In the genomic region with DNA sequence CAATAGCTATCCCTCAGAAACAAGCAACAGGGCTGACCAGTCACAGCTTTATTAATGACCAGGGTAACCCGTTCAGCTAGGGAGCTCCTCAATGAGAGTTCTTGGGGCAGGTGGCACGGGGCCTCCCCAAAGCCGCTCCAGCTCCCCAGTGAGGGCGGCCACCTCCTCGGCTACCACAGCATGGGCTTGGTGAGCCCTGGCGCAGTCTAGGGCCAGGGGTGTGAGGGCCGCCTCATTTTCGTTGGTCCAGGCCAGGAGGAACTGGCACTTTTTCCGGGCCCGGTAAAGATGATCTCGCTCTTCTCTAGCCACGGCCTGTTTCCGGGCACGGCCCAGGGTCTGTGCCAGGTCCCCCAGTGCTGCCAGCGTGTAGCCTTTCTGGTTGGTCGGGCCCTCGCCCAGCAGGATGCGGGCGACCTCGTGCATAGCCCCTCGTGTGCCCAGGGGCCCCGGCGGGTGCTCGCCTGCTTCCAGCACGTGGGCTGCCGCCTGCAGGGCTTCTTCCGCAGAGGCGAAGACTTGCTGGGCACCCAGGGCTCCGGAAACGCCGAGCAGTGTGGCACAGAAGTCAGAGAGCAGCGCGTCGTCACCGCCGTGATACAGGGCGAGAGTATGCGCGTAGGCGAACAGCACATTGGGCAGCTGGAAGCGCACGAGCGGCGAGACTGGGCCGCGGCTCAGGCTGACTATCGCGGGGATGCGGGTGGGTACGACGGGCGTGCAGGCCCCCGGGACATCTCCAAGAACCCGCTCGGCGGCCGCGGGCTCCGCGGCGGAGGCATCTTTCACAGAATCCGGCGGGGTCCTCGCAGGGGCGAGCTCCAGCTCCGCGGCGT, we compare ENCODE assay signal across 8 cellular contexts. TPM values are rescaled to one million over a fixed set of nuclear protein-coding genes. Genes with fewer than 3 reads are reported as not detected.
DNase-seq lines count a peak whose midpoint lies in the region; ATAC-seq, FAIRE-seq and TF ChIP-seq lines count a peak whose summit lies in the region.

No MANE protein-coding gene starts in this region.

- peak overlapping the region; percentile 84 for H3K4me3 ChIP-seq in cardiac muscle cell
- H3K4me3 ChIP-seq in astrocyte (ENCODE audit: insufficient read depth, low read depth, low read length) = peak overlapping the region; percentile 75
- peak overlapping the region; percentile 63 to 82 (median 76) for H3K4me3 ChIP-seq in keratinocyte (ENCODE audit: control insufficient read depth in 2 of 3, extremely low read depth in 1 of 3, insufficient read depth in 2 of 3, low read depth in 1 of 3, low read length in 3 of 3)

- peak overlapping the region; percentile 87 for H3K27ac Mint-ChIP-seq in astrocyte (ENCODE audit: unreplicated experiment)

- H3K36me3 ChIP-seq in cardiac muscle cell (peaks cover 12% of the 10 kb centered on the region), astrocyte (ENCODE audit: insufficient read depth, low read length) (peaks cover 15% of the 10 kb centered on the region), keratinocyte (ENCODE audit: control insufficient read depth in 2 of 2, extremely low read depth in 1 of 2, insufficient read depth in 2 of 2, low read length in 2 of 2) (peaks cover 17 to 33% of the 10 kb centered on the region in 2 experiments)

- in situ Hi-C loops in SK-MEL-5 (cut with HindIII; ENCODE audit: low pct_unique_long_range_greater_than_20kb, low sequenced_read_pairs) = no loop called here

- peak overlapping the region; percentile 86 for H3K4me3 Mint-ChIP-seq in astrocyte (ENCODE audit: unreplicated experiment)

- H3K27ac ChIP-seq in cardiac muscle cell (peak overlapping the region; percentile 63), astrocyte (ENCODE audit: low read depth, low read length) (peak overlapping the region; percentile 82), keratinocyte (ENCODE audit: control insufficient read depth, insufficient read depth, low read length) (peak overlapping the region; percentile 82)

- H3K4me1 ChIP-seq in cardiac muscle cell (ENCODE audit: low read depth) (peaks cover 6% of the 10 kb centered on the region), astrocyte (ENCODE audit: insufficient read depth, low read length) (peaks cover 38% of the 10 kb centered on the region), keratinocyte (ENCODE audit: control insufficient read depth, extremely low read depth, insufficient read depth, low read length) (peaks cover 40% of the 10 kb centered on the region)

- peaks cover 44% of the 10 kb centered on the region for H3K79me2 ChIP-seq in astrocyte (ENCODE audit: insufficient read depth, low read length)
- H3K79me2 ChIP-seq in keratinocyte (ENCODE audit: control insufficient read depth, insufficient read depth, low read length) = peaks cover 39% of the 10 kb centered on the region

- peaks cover 15% of the 10 kb centered on the region for H3K36me3 Mint-ChIP-seq in astrocyte (ENCODE audit: low read depth, unreplicated experiment)

- ATAC-seq in HG03457 (IDR thresholded peaks at IDR 0.05; ENCODE audit: unreplicated experiment) (no peak), GM21619 (IDR thresholded peaks at IDR 0.05; ENCODE audit: unreplicated experiment) (no peak)

- peaks cover 23% of the 10 kb centered on the region for H4K20me1 ChIP-seq in astrocyte (ENCODE audit: insufficient read depth, low read length)
- H4K20me1 ChIP-seq in keratinocyte (ENCODE audit: control insufficient read depth, extremely low read depth, insufficient read depth, low read length) = no peaks in the 10 kb centered on the region

- peak overlapping the region; percentile 44 for H2AFZ ChIP-seq in astrocyte (ENCODE audit: low read depth, low read length)
- H2AFZ ChIP-seq in keratinocyte (ENCODE audit: control insufficient read depth, low read length) = no peak overlapping the region

- TF ChIP-seq CTCF in cardiac muscle cell (IDR thresholded peaks at IDR 0.05; ENCODE audit: low read depth, low read length) = no peak
- no peak for TF ChIP-seq CTCF in astrocyte (IDR thresholded peaks at IDR 0.05; ENCODE audit: insufficient read depth, low read depth, low read length)
- no peak for TF ChIP-seq CTCF in keratinocyte (optimal IDR thresholded peaks at IDR 0.05 in 1 of 3, IDR thresholded peaks at IDR 0.05 in 1 of 3, conservative IDR thresholded peaks at IDR 0.05 in 1 of 3; ENCODE audit: extremely low read depth in 1 of 3, insufficient read depth in 2 of 3, low read length in 3 of 3)

- peak; percentile 27 to 59 for DNase-seq in cardiac muscle cell (ENCODE audit: low read depth in 1 of 2, low spot score in 1 of 2)
- DNase-seq in cardiac septum (ENCODE audit: low spot score) = no peak
- DNase-seq in SK-MEL-5 (ENCODE audit: low read depth, low spot score) = peak; percentile 41
- peak; percentile 73 for DNase-seq in astrocyte (ENCODE audit: low read depth)
- no peak for DNase-seq in keratinocyte (ENCODE audit: low read depth, low spot score)
- peak; percentile 52 to 54 for DNase-seq in stimulated activated CD4-positive, alpha-beta T cell treated with anti-CD3 and anti-CD28 coated beads, Interleukin-1b, Interleukin-23, amount 100 ng/mL, for 4 hours (ENCODE audit: low read depth in 2 of 2)

- peak overlapping the region; percentile 92 for H3K9ac ChIP-seq in astrocyte (ENCODE audit: low read length)
- H3K9ac ChIP-seq in keratinocyte (ENCODE audit: control insufficient read depth, extremely low read depth, insufficient read depth, low read length) = peak overlapping the region; percentile 89

- no peak for FAIRE-seq in astrocyte (lab: Jason Lieb, UNC)
- FAIRE-seq in keratinocyte (lab: Jason Lieb, UNC) = no peak

- dilution Hi-C loops in keratinocyte (cut with MboI; ENCODE audit: extremely low pct_ligation_motif_present, low sequenced_read_pairs) = no loop called here

- no peaks in the 10 kb centered on the region for H3K27me3 Mint-ChIP-seq in astrocyte (ENCODE audit: low read depth, unreplicated experiment)

- H3K9me3 ChIP-seq in cardiac muscle cell (ENCODE audit: low read depth) (no peaks in the 10 kb centered on the region), astrocyte (ENCODE audit: insufficient read depth, low read depth, low read length) (no peaks in the 10 kb centered on the region), keratinocyte (ENCODE audit: control insufficient read depth, low read depth, low read length) (no peaks in the 10 kb centered on the region)

- intact Hi-C loops in cardiac septum (cut with DNase I) = loop anchor here (2.0 to 5.0 kb wide), 3 partner anchors 32 to 104 kb away; partner anchors contain the start of genes ARL2, CDCA5, SAC3D1 and ZFPL1

- H3K9me1 ChIP-seq in keratinocyte (ENCODE audit: control insufficient read depth, extremely low read depth, insufficient read depth, low read length) = peaks cover 2% of the 10 kb centered on the region

- H3K27me3 ChIP-seq in cardiac muscle cell = no peaks in the 10 kb centered on the region
- no peaks in the 10 kb centered on the region for H3K27me3 ChIP-seq in astrocyte (ENCODE audit: insufficient read depth, low read length)
- no peaks in the 10 kb centered on the region for H3K27me3 ChIP-seq in keratinocyte (ENCODE audit: control insufficient read depth, extremely low read depth, insufficient read depth, low read length)

- H3K4me1 Mint-ChIP-seq in astrocyte (ENCODE audit: low read depth, unreplicated experiment) = peaks cover 12% of the 10 kb centered on the region

- peak overlapping the region; percentile 91 for H3K4me2 ChIP-seq in astrocyte (ENCODE audit: low read length)
- peak overlapping the region; percentile 78 for H3K4me2 ChIP-seq in keratinocyte (ENCODE audit: control insufficient read depth, extremely low read depth, insufficient read depth, low read depth, low read length)

- no peaks in the 10 kb centered on the region for H3K9me3 Mint-ChIP-seq in astrocyte (ENCODE audit: unreplicated experiment)

RNA-seq across cellular contexts. Expression of gene ZNHIT2, which starts 0.9 kb away (rescaled TPM):
- total RNA-seq in cardiac muscle cell (22.6 and 31.8 TPM in 2 replicates), cardiac septum (5.5 TPM), astrocyte (8.1 and 10.0 TPM in 2 replicates)
- polyA plus RNA-seq in cardiac muscle cell (19.5 and 32.8 TPM in 2 replicates), keratinocyte (2.6 to 6.6 TPM (median 3.4 TPM) in 3 replicates)
- 7.5 and 8.1 TPM in 2 replicates for total RNA-seq in SK-MEL-5 (2014; rRNA removed; shearing (Covaris generic))
- 19.3 and 23.7 TPM in 2 replicates for polyA plus RNA-seq in SK-MEL-5 (2015; cell fraction: cytosol; rRNA removed)
- 2.4 and 5.9 TPM in 2 replicates for polyA plus RNA-seq in SK-MEL-5 (2015; cell fraction: nucleus; rRNA removed)
- polyA plus RNA-seq in keratinocyte (2011; ENCODE audit: low read depth) = 2.2 TPM
- 1.5 and 6.6 TPM in 2 replicates for polyA plus RNA-seq in keratinocyte (2011; cell fraction: cytosol; rRNA removed)
- 2.3 and 4.0 TPM in 2 replicates for polyA plus RNA-seq in keratinocyte (2011; cell fraction: nucleus; rRNA removed)
- polyA plus RNA-seq in keratinocyte (2012; ENCODE audit: low replicate concordance) = 7.5 and 11.2 TPM in 2 replicates
- 1.2 to 1.6 TPM (median 1.4 TPM) in 3 replicates for polyA minus RNA-seq in keratinocyte
- 22.6 TPM for polyA minus RNA-seq in keratinocyte (2011; cell fraction: cytosol; rRNA and poly(A)+ RNA removed)
- 2.9 and 4.1 TPM in 2 replicates for polyA minus RNA-seq in keratinocyte (2011; cell fraction: nucleus; rRNA and poly(A)+ RNA removed)

RNA-seq across cellular contexts. Expression of gene TM7SF2, which starts 4.9 kb away (rescaled TPM):
- total RNA-seq in cardiac muscle cell (186 and 295 TPM in 2 replicates), cardiac septum (50.1 TPM), astrocyte (18.0 and 23.9 TPM in 2 replicates)
- polyA plus RNA-seq in cardiac muscle cell (197 and 277 TPM in 2 replicates), keratinocyte (9.7 to 12.6 TPM (median 10.7 TPM) in 3 replicates)
- total RNA-seq in SK-MEL-5 (2014; rRNA removed; shearing (Covaris generic)) = 3.4 and 5.3 TPM in 2 replicates
- polyA plus RNA-seq in SK-MEL-5 (2015; cell fraction: cytosol; rRNA removed) = 9.8 and 16.9 TPM in 2 replicates
- polyA plus RNA-seq in SK-MEL-5 (2015; cell fraction: nucleus; rRNA removed) = 34.8 and 51.4 TPM in 2 replicates
- polyA plus RNA-seq in keratinocyte (2011; ENCODE audit: low read depth) = 52.1 TPM
- polyA plus RNA-seq in keratinocyte (2011; cell fraction: cytosol; rRNA removed) = 8.3 and 10.2 TPM in 2 replicates
- polyA plus RNA-seq in keratinocyte (2011; cell fraction: nucleus; rRNA removed) = 14.3 and 15.5 TPM in 2 replicates
- polyA plus RNA-seq in keratinocyte (2012; ENCODE audit: low replicate concordance) = 11.1 and 76.6 TPM in 2 replicates
- polyA minus RNA-seq in keratinocyte = 15.1 to 69.8 TPM (median 15.7 TPM) in 3 replicates
- 9.0 TPM for polyA minus RNA-seq in keratinocyte (2011; cell fraction: cytosol; rRNA and poly(A)+ RNA removed)
- polyA minus RNA-seq in keratinocyte (2011; cell fraction: nucleus; rRNA and poly(A)+ RNA removed) = 10.4 and 10.5 TPM in 2 replicates

RNA-seq across cellular contexts. Expression of gene FAU, which starts 5.3 kb away (rescaled TPM):
- total RNA-seq in cardiac muscle cell (882 and 1,183 TPM in 2 replicates), cardiac septum (511 TPM), astrocyte (670 and 694 TPM in 2 replicates)
- polyA plus RNA-seq in cardiac muscle cell (398 and 546 TPM in 2 replicates), keratinocyte (328 to 452 TPM (median 425 TPM) in 3 replicates)
- 196 and 229 TPM in 2 replicates for total RNA-seq in SK-MEL-5 (2014; rRNA removed; shearing (Covaris generic))
- 240 and 425 TPM in 2 replicates for polyA plus RNA-seq in SK-MEL-5 (2015; cell fraction: cytosol; rRNA removed)
- polyA plus RNA-seq in SK-MEL-5 (2015; cell fraction: nucleus; rRNA removed) = 34.5 and 47.6 TPM in 2 replicates
- 471 TPM for polyA plus RNA-seq in keratinocyte (2011; ENCODE audit: low read depth)
- polyA plus RNA-seq in keratinocyte (2011; cell fraction: cytosol; rRNA removed) = 306 and 737 TPM in 2 replicates
- 225 and 268 TPM in 2 replicates for polyA plus RNA-seq in keratinocyte (2011; cell fraction: nucleus; rRNA removed)
- 874 and 1,191 TPM in 2 replicates for polyA plus RNA-seq in keratinocyte (2012; ENCODE audit: low replicate concordance)
- polyA minus RNA-seq in keratinocyte = 109 to 156 TPM (median 109 TPM) in 3 replicates
- polyA minus RNA-seq in keratinocyte (2011; cell fraction: cytosol; rRNA and poly(A)+ RNA removed) = 470 TPM
- 78.3 and 89.3 TPM in 2 replicates for polyA minus RNA-seq in keratinocyte (2011; cell fraction: nucleus; rRNA and poly(A)+ RNA removed)

RNA-seq across cellular contexts. Expression of gene MRPL49, which starts 5.5 kb away (rescaled TPM):
- 99.3 and 122 TPM in 2 replicates for total RNA-seq in cardiac muscle cell
- polyA plus RNA-seq in cardiac muscle cell = 78.2 and 90.4 TPM in 2 replicates
- 28.5 TPM for total RNA-seq in cardiac septum
- 52.2 and 53.9 TPM in 2 replicates for total RNA-seq in SK-MEL-5 (2014; rRNA removed; shearing (Covaris generic))
- polyA plus RNA-seq in SK-MEL-5 (2015; cell fraction: cytosol; rRNA removed) = 65.7 and 73.9 TPM in 2 replicates
- 13.9 and 14.0 TPM in 2 replicates for polyA plus RNA-seq in SK-MEL-5 (2015; cell fraction: nucleus; rRNA removed)
- total RNA-seq in astrocyte = 42.6 and 45.1 TPM in 2 replicates
- 46.3 to 67.7 TPM (median 49.6 TPM) in 3 replicates for polyA plus RNA-seq in keratinocyte
- polyA plus RNA-seq in keratinocyte (2011; ENCODE audit: low read depth) = 81.9 TPM
- 40.9 and 46.5 TPM in 2 replicates for polyA plus RNA-seq in keratinocyte (2011; cell fraction: cytosol; rRNA removed)
- 31.2 and 35.1 TPM in 2 replicates for polyA plus RNA-seq in keratinocyte (2011; cell fraction: nucleus; rRNA removed)
- polyA plus RNA-seq in keratinocyte (2012; ENCODE audit: low replicate concordance) = 29.1 and 45.0 TPM in 2 replicates
- polyA minus RNA-seq in keratinocyte = 26.4 to 41.9 TPM (median 36.9 TPM) in 3 replicates
- polyA minus RNA-seq in keratinocyte (2011; cell fraction: cytosol; rRNA and poly(A)+ RNA removed) = 24.7 TPM
- 12.3 and 13.3 TPM in 2 replicates for polyA minus RNA-seq in keratinocyte (2011; cell fraction: nucleus; rRNA and poly(A)+ RNA removed)

RNA-seq across cellular contexts. Expression of gene SYVN1, which starts 17.7 kb away (rescaled TPM):
- total RNA-seq in cardiac muscle cell (15.9 and 16.8 TPM in 2 replicates), cardiac septum (25.2 TPM), astrocyte (43.0 and 49.9 TPM in 2 replicates)
- polyA plus RNA-seq in cardiac muscle cell (13.9 and 16.2 TPM in 2 replicates), keratinocyte (10.0 to 25.4 TPM (median 10.8 TPM) in 3 replicates)
- 8.9 and 12.2 TPM in 2 replicates for total RNA-seq in SK-MEL-5 (2014; rRNA removed; shearing (Covaris generic))
- polyA plus RNA-seq in SK-MEL-5 (2015; cell fraction: cytosol; rRNA removed) = 44.8 and 45.4 TPM in 2 replicates
- polyA plus RNA-seq in SK-MEL-5 (2015; cell fraction: nucleus; rRNA removed) = 39.8 and 63.7 TPM in 2 replicates
- polyA plus RNA-seq in keratinocyte (2011; ENCODE audit: low read depth) = 3.9 TPM
- polyA plus RNA-seq in keratinocyte (2011; cell fraction: cytosol; rRNA removed) = 10.7 and 14.1 TPM in 2 replicates
- 100 and 132 TPM in 2 replicates for polyA plus RNA-seq in keratinocyte (2011; cell fraction: nucleus; rRNA removed)
- polyA plus RNA-seq in keratinocyte (2012; ENCODE audit: low replicate concordance) = 23.3 and 29.0 TPM in 2 replicates
- polyA minus RNA-seq in keratinocyte = 49.9 to 172 TPM (median 57.6 TPM) in 3 replicates
- 28.6 TPM for polyA minus RNA-seq in keratinocyte (2011; cell fraction: cytosol; rRNA and poly(A)+ RNA removed)
- polyA minus RNA-seq in keratinocyte (2011; cell fraction: nucleus; rRNA and poly(A)+ RNA removed) = 49.6 and 75.6 TPM in 2 replicates

Comparison
In these comparisons a context has a peak if more than half of its experiments do, and no peak if none do; other contexts are left out.
1. DNase-seq: peak in cardiac muscle cell (2 of 2), SK-MEL-5 (single experiment), astrocyte (single experiment) and stimulated activated CD4-positive, alpha-beta T cell treated with anti-CD3 and anti-CD28 coated beads, Interleukin-1b, Interleukin-23, amount 100 ng/mL, for 4 hours (2 of 2); none in cardiac septum (single experiment) and keratinocyte (single experiment).
2. Peak in every context shown above with its lines, with median percentiles within 50 percentile points of each other: H3K27ac ChIP-seq and H3K4me3 ChIP-seq.